10 cellular contexts compared by ENCODE assay signal in the genomic region with DNA sequence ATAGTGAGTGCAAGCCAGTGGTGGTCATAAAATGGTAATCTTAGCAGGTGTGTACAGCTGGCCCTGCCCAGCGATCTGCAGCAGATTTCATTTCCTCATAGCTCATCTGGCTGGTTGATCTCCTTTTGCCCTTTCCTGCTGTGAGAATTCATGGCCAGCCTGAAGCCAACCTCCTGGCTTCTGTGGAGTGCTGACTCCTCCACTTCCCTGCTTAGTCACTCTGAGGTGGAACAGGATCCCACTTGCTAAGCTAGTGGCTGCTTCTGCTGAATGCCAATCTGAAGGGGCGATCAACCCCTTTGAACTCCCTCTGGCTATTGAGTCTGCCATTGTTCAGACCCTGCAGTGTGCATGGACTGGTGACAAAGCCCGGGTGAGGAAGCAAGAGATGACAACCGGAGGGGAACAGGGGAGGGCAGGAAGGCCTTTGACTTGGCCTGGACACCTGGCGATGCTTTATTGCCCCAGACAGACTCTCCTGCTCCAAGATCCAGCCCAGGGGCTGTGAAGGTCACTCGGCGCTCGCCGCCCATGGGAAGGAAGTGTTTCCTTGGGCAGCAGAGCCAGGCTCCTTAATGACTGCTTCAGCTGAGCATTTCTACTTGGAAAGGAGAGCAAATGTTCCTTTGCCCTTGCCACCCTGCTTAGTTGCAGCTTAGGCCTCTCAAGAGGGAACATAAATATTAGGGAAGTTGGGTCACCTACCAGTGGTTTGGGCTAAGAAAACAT.
DNase-seq lines count a peak whose midpoint lies in the region; ATAC-seq and TF ChIP-seq lines count a peak whose summit lies in the region.
"Had no signal": no experiment of that assay in that cellular context is flagged by ENCODE, and none has a peak within 500 bp of the region (broad histone marks: within the 10 kb centered on the region; RNA-seq: fewer than 3 reads in every experiment).

No MANE protein-coding gene starts in this region.

- H3K9me3 ChIP-seq in right atrium auricular region (no peaks in the 10 kb centered on the region), RWPE2 (ENCODE audit: severe bottlenecking) (no peaks in the 10 kb centered on the region), hepatocyte (ENCODE audit: low read depth) (no peaks in the 10 kb centered on the region)
- H3K9me3 ChIP-seq: tibial nerve had no signal

- 92% methylated on average over 9 of the region's 9 CpGs for WGBS in hepatocyte (ENCODE audit: low lambda C conversion rate, missing lambda C conversion rate)

- H2AFZ ChIP-seq in hepatocyte, result no peak overlapping the region

- H3K79me2 ChIP-seq in hepatocyte, result no peaks in the 10 kb centered on the region

- TF ChIP-seq CTCF in right atrium auricular region (IDR thresholded peaks at IDR 0.05), result no peak
- no peak for TF ChIP-seq CTCF in RWPE2 (IDR thresholded peaks at IDR 0.05; ENCODE audit: poor library complexity, severe bottlenecking)
- TF ChIP-seq CTCF in hepatocyte (IDR thresholded peaks at IDR 0.05; ENCODE audit: poor library complexity), result no peak

- no peak for DNase-seq in Right ventricle myocardium superior
- no peak for DNase-seq in right atrium auricular region (ENCODE audit: low spot score)
- DNase-seq in RWPE2 (ENCODE audit: low spot score), result no peak
- DNase-seq in hepatocyte (ENCODE audit: low spot score), result peak; percentile 72
- DNase-seq in ureter (ENCODE audit: low spot score), result peak; percentile 62
- no peak for DNase-seq in NCI-H1417 treated with DMSO at 0.1 percent for 48 hours (lab: John Stamatoyannopoulos, UW)
- DNase-seq in activated CD4-positive, alpha-beta T cell treated with anti-CD3 and anti-CD28 coated beads, Interleukin-2, amount 50 U/mL, for 1 hour, result no peak
- no peak for DNase-seq in NCI-H1436 treated with DMSO at 0.1 percent for 48 hours (lab: John Stamatoyannopoulos, UW)

- H3K4me2 ChIP-seq in hepatocyte, result no peak overlapping the region

- intact Hi-C loops in Right ventricle myocardium superior (cut with DNase I), result no loop called here

- H3K27ac ChIP-seq in right atrium auricular region (no peak overlapping the region), RWPE2 (ENCODE audit: poor library complexity, severe bottlenecking) (no peak overlapping the region), hepatocyte (peak overlapping the region; percentile 69)

- peak; percentile 27 for ATAC-seq in Right ventricle myocardium superior (ENCODE audit: poor library complexity)
- peak; percentile 98 for ATAC-seq in RWPE2 (ENCODE audit: low read depth)

- H3K36me3 ChIP-seq in right atrium auricular region (no peaks in the 10 kb centered on the region), RWPE2 (ENCODE audit: low read depth) (no peaks in the 10 kb centered on the region), hepatocyte (replicated peaks; ENCODE audit: insufficient read depth, low read depth) (no peaks in the 10 kb centered on the region)
- H3K36me3 ChIP-seq: tibial nerve had no signal

- H3K4me3 ChIP-seq in right atrium auricular region (no peak overlapping the region), RWPE2 (ENCODE audit: severe bottlenecking) (no peak overlapping the region), hepatocyte (no peak overlapping the region)
- H3K4me3 ChIP-seq: skin epidermis, tibial nerve had no signal

- no peaks in the 10 kb centered on the region for H3K4me1 ChIP-seq in right atrium auricular region
- H3K4me1 ChIP-seq in RWPE2 (ENCODE audit: insufficient read depth, poor library complexity, severe bottlenecking), result peaks cover 2% of the 10 kb centered on the region
- H3K4me1 ChIP-seq in hepatocyte (ENCODE audit: insufficient read depth), result peaks cover 18% of the 10 kb centered on the region

- H3K27me3 ChIP-seq in right atrium auricular region (no peaks in the 10 kb centered on the region), RWPE2 (ENCODE audit: insufficient read depth, poor library complexity, severe bottlenecking) (no peaks in the 10 kb centered on the region), hepatocyte (no peaks in the 10 kb centered on the region)
- H3K27me3 ChIP-seq: tibial nerve had no signal

- no peaks in the 10 kb centered on the region for H4K20me1 ChIP-seq in hepatocyte (ENCODE audit: insufficient read depth, poor library complexity, severe bottlenecking)

- no peaks in the 10 kb centered on the region for H3K9me2 ChIP-seq in hepatocyte (replicated peaks; ENCODE audit: insufficient read depth)

Comparison
In these comparisons a context has a peak if more than half of its experiments do, and no peak if none do; other contexts are left out.
1. DNase-seq: peak in hepatocyte (single experiment) and ureter (single experiment); none in Right ventricle myocardium superior (single experiment), right atrium auricular region (single experiment), RWPE2 (single experiment), NCI-H1417 treated with DMSO at 0.1 percent for 48 hours (single experiment), activated CD4-positive, alpha-beta T cell treated with anti-CD3 and anti-CD28 coated beads, Interleukin-2, amount 50 U/mL, for 1 hour (single experiment) and NCI-H1436 treated with DMSO at 0.1 percent for 48 hours (single experiment).